In genomic region chr11:67389477-67389876, GRCh38 we compare ENCODE assay signal across 8 cellular contexts. TPM values are rescaled to one million over a fixed set of nuclear protein-coding genes. Genes with fewer than 3 reads are reported as not detected.
DNase-seq lines count a peak whose midpoint lies in the region; ATAC-seq and TF ChIP-seq lines count a peak whose summit lies in the region.

No MANE protein-coding gene starts in this region.

- peak; percentile 34 for ATAC-seq in upper lobe of right lung
- no peak for ATAC-seq in GM21737 (IDR thresholded peaks at IDR 0.05; ENCODE audit: unreplicated experiment)
- no peak for ATAC-seq in GM21786 (IDR thresholded peaks at IDR 0.05; ENCODE audit: unreplicated experiment)

- POLR2A ChIA-PET in RWPE1 (lab: Yijun Ruan, JAX; ENCODE audit: low non-redundant PET): no interaction called here

- H3K4me3 ChIP-seq in adipocyte (ENCODE audit: low read length): no peak overlapping the region
- no peak overlapping the region for H3K4me3 ChIP-seq in upper lobe of right lung

- TF ChIP-seq CTCF in RWPE1 (conservative IDR thresholded peaks at IDR 0.05; ENCODE audit: low read depth) (peak; percentile 46), upper lobe of right lung (IDR thresholded peaks at IDR 0.05) (peak; percentile 47)

- H3K27me3 ChIP-seq in adipocyte (replicated peaks; ENCODE audit: control insufficient read depth, insufficient read depth, low read length) (no peaks in the 10 kb centered on the region), upper lobe of right lung (no peaks in the 10 kb centered on the region)

- peaks cover 15% of the 10 kb centered on the region for H3K4me1 ChIP-seq in adipocyte (ENCODE audit: control insufficient read depth, insufficient read depth, low read length)
- H3K4me1 ChIP-seq in upper lobe of right lung: peaks cover 18% of the 10 kb centered on the region

- H3K36me3 ChIP-seq in adipocyte (ENCODE audit: control insufficient read depth, insufficient read depth, low read length, severe bottlenecking): no peaks in the 10 kb centered on the region
- no peaks in the 10 kb centered on the region for H3K36me3 ChIP-seq in upper lobe of right lung

- H3K9me3 ChIP-seq in adipocyte (ENCODE audit: control insufficient read depth, low read length): no peaks in the 10 kb centered on the region
- no peaks in the 10 kb centered on the region for H3K9me3 ChIP-seq in upper lobe of right lung

- H3K27ac ChIP-seq in RWPE1 (peak overlapping the region; percentile 94), upper lobe of right lung (no peak overlapping the region)

- DNase-seq in stimulated activated CD4-positive, alpha-beta T cell treated with anti-CD3 and anti-CD28 coated beads, Interleukin-12 subunit alpha, Interleukin-12 subunit beta, amount 100 ng/mL, for 4 hours: peak; percentile 53
- no peak for DNase-seq in stimulated activated CD4-positive, alpha-beta T cell treated with anti-CD3 and anti-CD28 coated beads, Interleukin-2, amount 100 ng/mL, for 48 hours
- no peak for DNase-seq in RWPE1 (ENCODE audit: low spot score)
- DNase-seq in adipocyte (ENCODE audit: low read depth): peak; percentile 59
- DNase-seq in left kidney (ENCODE audit: low read depth, low spot score): peak; percentile 86
- DNase-seq in upper lobe of right lung: no peak

- no peak overlapping the region for H3K9ac ChIP-seq in adipocyte (ENCODE audit: low read length)

- intact Hi-C loops in upper lobe of right lung (cut with DNase I): loop anchor here (5.0 kb wide), 1 partner anchor 37 kb away; the partner anchor contains the start of gene POLD4

- CTCF ChIA-PET in RWPE1 (lab: Yijun Ruan, JAX): no interaction called here

RNA-seq across cellular contexts. Expression of gene RAD9A, which starts 2.3 kb away (rescaled TPM):
- 20.7 TPM for total RNA-seq in upper lobe of right lung

RNA-seq across cellular contexts. Expression of gene PPP1CA, which starts 12.2 kb away (rescaled TPM):
- total RNA-seq in upper lobe of right lung: 134 TPM

RNA-seq across cellular contexts. Expression of gene TBC1D10C, which starts 14.4 kb away (rescaled TPM):
- total RNA-seq in upper lobe of right lung: 26.8 TPM

RNA-seq across cellular contexts. Expression of gene CLCF1, which starts 16.1 kb away (rescaled TPM):
- 4.0 TPM for total RNA-seq in upper lobe of right lung

RNA-seq across cellular contexts. Expression of gene CARNS1, which starts 26.0 kb away (rescaled TPM):
- 2.7 TPM for total RNA-seq in upper lobe of right lung

Comparison
In these comparisons a context has a peak if more than half of its experiments do, and no peak if none do; other contexts are left out.
1. DNase-seq: peak in stimulated activated CD4-positive, alpha-beta T cell treated with anti-CD3 and anti-CD28 coated beads, Interleukin-12 subunit alpha, Interleukin-12 subunit beta, amount 100 ng/mL, for 4 hours (single experiment), adipocyte (single experiment) and left kidney (single experiment); none in stimulated activated CD4-positive, alpha-beta T cell treated with anti-CD3 and anti-CD28 coated beads, Interleukin-2, amount 100 ng/mL, for 48 hours (0 of 2), RWPE1 (single experiment) and upper lobe of right lung (single experiment).